15 cellular contexts compared by ENCODE assay signal in the genomic region with DNA sequence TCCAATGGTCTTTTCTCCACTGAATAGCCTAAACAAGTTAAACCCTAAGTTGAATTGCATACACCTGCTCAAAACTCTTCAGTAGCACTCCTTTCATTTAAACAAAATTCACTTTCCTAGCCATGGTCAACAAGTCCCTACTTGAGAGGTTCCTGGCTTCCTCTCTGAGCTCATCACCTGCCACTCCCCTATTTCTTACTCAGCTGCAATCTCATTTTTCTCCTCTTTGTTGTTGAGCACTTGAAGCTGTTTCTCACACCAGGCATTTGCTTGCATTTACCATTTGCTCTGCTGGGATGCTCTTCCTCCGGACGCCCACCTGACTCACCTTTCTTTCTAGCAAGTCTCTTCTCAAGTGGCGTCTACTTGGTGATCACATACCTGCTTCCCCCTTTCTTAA. TPM values are rescaled to one million over a fixed set of nuclear protein-coding genes. Genes with fewer than 3 reads are reported as not detected.
DNase-seq lines count a peak whose midpoint lies in the region; ATAC-seq and TF ChIP-seq lines count a peak whose summit lies in the region.
"Had no signal": no experiment of that assay in that cellular context is flagged by ENCODE, and none has a peak within 500 bp of the region (broad histone marks: within the 10 kb centered on the region; RNA-seq: fewer than 3 reads in every experiment).

No MANE protein-coding gene starts in this region.

- H3K4me1 ChIP-seq in esophagus (ENCODE audit: control insufficient read depth in 2 of 2, insufficient read depth in 2 of 2, low read length in 1 of 2) (peaks cover 0 to 3% of the 10 kb centered on the region in 2 donors), smooth muscle cell (ENCODE audit: low read depth) (peaks cover 12% of the 10 kb centered on the region)
- H3K4me1 ChIP-seq: HAP-1 had no signal

- no peak for TF ChIP-seq CTCF in smooth muscle cell (IDR thresholded peaks at IDR 0.05; ENCODE audit: borderline replicate concordance, insufficient read depth, poor library complexity, severe bottlenecking)

- no peaks in the 10 kb centered on the region for H3K36me3 ChIP-seq in esophagus (ENCODE audit: control insufficient read depth in 2 of 2, insufficient read depth in 2 of 2, low read length in 1 of 2)
- H3K36me3 ChIP-seq in smooth muscle cell (ENCODE audit: low read depth), result no peaks in the 10 kb centered on the region
- H3K36me3 ChIP-seq: HAP-1, neutrophil, stomach had no signal

- H4K20me1 ChIP-seq in smooth muscle cell (ENCODE audit: low read depth), result no peaks in the 10 kb centered on the region

- no peak overlapping the region for H3K4me2 ChIP-seq in smooth muscle cell

- ATAC-seq in GM18511 (IDR thresholded peaks at IDR 0.05; ENCODE audit: unreplicated experiment), result no peak
- ATAC-seq: left lobe of liver, Right ventricle myocardium inferior had no signal

- H3K27me3 ChIP-seq in esophagus (ENCODE audit: control insufficient read depth in 1 of 2, insufficient read depth in 2 of 2, low read length in 2 of 2), result no peaks in the 10 kb centered on the region
- no peaks in the 10 kb centered on the region for H3K27me3 ChIP-seq in smooth muscle cell (ENCODE audit: low read depth)
- H3K27me3 ChIP-seq: stomach had no signal

- WGBS in esophagus, 2 donors, result 54 to 56% methylated on average over 3 of the region's 3 CpGs
- WGBS in smooth muscle cell (ENCODE audit: low lambda C conversion rate), result 72% methylated on average over 3 of the region's 3 CpGs

- no peaks in the 10 kb centered on the region for H3K9me3 ChIP-seq in esophagus (ENCODE audit: control insufficient read depth in 2 of 2, insufficient read depth in 1 of 2, low read depth in 1 of 2, low read length in 1 of 2)
- H3K9me3 ChIP-seq in smooth muscle cell (replicated peaks; ENCODE audit: low read depth), result no peaks in the 10 kb centered on the region
- H3K9me3 ChIP-seq: HAP-1, neutrophil, stomach had no signal

- peak overlapping the region; percentile 81 to 88 for H3K27ac ChIP-seq in esophagus (ENCODE audit: low read depth in 2 of 2, low read length in 1 of 2)
- peak overlapping the region; percentile 76 for H3K27ac ChIP-seq in smooth muscle cell (ENCODE audit: low read depth)
- H3K27ac ChIP-seq: 22Rv1, neutrophil had no signal

- H3F3A ChIP-seq in smooth muscle cell (ENCODE audit: low read depth), result peaks cover 11% of the 10 kb centered on the region

- H3K4me3 ChIP-seq in esophagus (ENCODE audit: low read depth in 1 of 2, low read length in 2 of 2), result no peak overlapping the region
- H3K4me3 ChIP-seq in smooth muscle cell, result no peak overlapping the region
- H3K4me3 ChIP-seq: HAP-1, stomach had no signal

- no peak overlapping the region for H3K9ac ChIP-seq in smooth muscle cell (ENCODE audit: low read depth)

- DNase-seq in NCI-H1417 (lab: John Stamatoyannopoulos, UW) (peak in 2 of 3 experiments; percentile 7 to 67), NCI-H1417 treated with DMSO at 0.1 percent for 48 hours (lab: John Stamatoyannopoulos, UW) (no peak), NCI-H187 treated with DMSO at 0.1 percent for 48 hours (lab: John Stamatoyannopoulos, UW) (peak; percentile 56), smooth muscle cell (lab: John Stamatoyannopoulos, UW; ENCODE audit: unreplicated experiment) (no peak), NCI-H748 treated with DMSO at 0.1 percent for 48 hours (lab: John Stamatoyannopoulos, UW) (no peak), SKM-1 treated with dmso at 0.1 percent for 144 hours (lab: John Stamatoyannopoulos, UW; ENCODE audit: unreplicated experiment) (no peak)
- DNase-seq: NCI-H1436 treated with DMSO at 0.1 percent for 48 hours, stomach had no signal

- H3K79me2 ChIP-seq in smooth muscle cell (ENCODE audit: low read depth), result no peaks in the 10 kb centered on the region

- H2AFZ ChIP-seq in smooth muscle cell (ENCODE audit: low read depth), result no peak overlapping the region

RNA-seq across cellular contexts. Expression of a gene that starts 38.5 kb away (rescaled TPM):
- 1 to 10 TPM; 1.5 to 2.2 TPM for polyA plus RNA-seq in esophagus
- total RNA-seq in smooth muscle cell, result 20.0 and 22.0 TPM in 2 replicates
- polyA plus RNA-seq in smooth muscle cell, result 8.2 and 18.6 TPM in 2 replicates

Comparison
In these comparisons a context has a peak if more than half of its experiments do, and no peak if none do; other contexts are left out.
1. DNase-seq: peak in NCI-H1417 (2 of 3) and NCI-H187 treated with DMSO at 0.1 percent for 48 hours (single experiment); none in NCI-H1417 treated with DMSO at 0.1 percent for 48 hours (single experiment), smooth muscle cell (single experiment), NCI-H748 treated with DMSO at 0.1 percent for 48 hours (single experiment) and SKM-1 treated with dmso at 0.1 percent for 144 hours (single experiment).